8 cellular contexts compared by ENCODE assay signal in the genomic region with DNA sequence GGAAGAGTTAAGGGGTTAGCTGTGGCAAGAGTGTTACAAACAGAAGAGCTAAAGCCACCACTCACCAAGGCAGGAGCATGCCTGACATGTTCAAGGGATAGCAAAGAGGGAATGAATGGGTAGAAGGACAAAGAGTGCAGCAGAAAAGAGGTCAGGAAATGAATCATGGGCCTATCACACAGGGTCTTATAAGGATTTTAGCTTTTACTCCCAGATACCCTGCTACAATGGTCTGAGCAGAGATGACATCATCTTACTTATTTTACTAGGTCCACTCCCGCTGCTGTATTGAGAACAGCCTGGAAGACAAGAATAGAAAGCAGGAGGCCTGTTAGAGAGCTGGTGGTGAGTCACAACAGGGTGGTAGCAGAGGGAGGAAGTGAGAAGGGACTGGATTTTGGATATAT. TPM values are rescaled to one million over a fixed set of nuclear protein-coding genes. Genes with fewer than 3 reads are reported as not detected.
A peak's percentile ranks its signal among the peaks of the same experiment; 100 is the strongest.
DNase-seq lines count a peak whose midpoint lies in the region; ATAC-seq and TF ChIP-seq lines count a peak whose summit lies in the region.

No MANE protein-coding gene starts in this region.

- H3K36me3 ChIP-seq in HCT116 (ENCODE audit: control insufficient read depth in 1 of 2, insufficient read depth in 2 of 2, low read length in 2 of 2), result peaks cover 3 to 10% of the 10 kb centered on the region in 2 experiments; a peak in 2 of 4 replicates
- H3K36me3 ChIP-seq in Loucy (ENCODE audit: insufficient read depth, low read length), result peaks cover 41% of the 10 kb centered on the region

- H4K20me1 ChIP-seq in HCT116 (ENCODE audit: insufficient read depth) (no peaks in the 10 kb centered on the region), Loucy (ENCODE audit: insufficient read depth, low read length, poor library complexity, severe bottlenecking) (peaks cover 19% of the 10 kb centered on the region)

- H3K9ac ChIP-seq in HCT116 (ENCODE audit: low read length) (no peak overlapping the region), Loucy (ENCODE audit: low read depth, low read length, poor library complexity, severe bottlenecking) (peak overlapping the region; percentile 51)

- peak overlapping the region; percentile 29; the same call in 1 of the 2 replicates for H3K4me2 ChIP-seq in HCT116 (ENCODE audit: low read length)
- H3K4me2 ChIP-seq in Loucy (ENCODE audit: low read depth, low read length, poor library complexity, severe bottlenecking), result peak overlapping the region; percentile 75

- DNase-seq in HCT116 (ENCODE audit: low read depth, low spot score) (no peak), cardiac fibroblast (ENCODE audit: low read depth in 2 of 2) (peak; percentile 85 to 96), middle frontal gyrus (ENCODE audit: extremely low spot score, low spot score) (peak; percentile 43), DMS 273 treated with DMSO at 0.1 percent for 48 hours (lab: John Stamatoyannopoulos, UW) (no peak)
- no peak for DNase-seq in stimulated activated CD4-positive, alpha-beta T cell treated with anti-CD3 and anti-CD28 coated beads, Interleukin-4, amount 100 ng/mL, for 1 hour
- no peak for DNase-seq in activated effector memory CD4-positive, alpha-beta T cell treated with anti-CD3 and anti-CD28 coated beads, Interleukin-2, amount 50 U/mL, for 16 hours

- H3K9me3 ChIP-seq in HCT116 (ENCODE audit: control insufficient read depth in 1 of 2, insufficient read depth in 1 of 2, low read depth in 1 of 2, low read length in 2 of 2) (no peaks in the 10 kb centered on the region), Loucy (ENCODE audit: insufficient read depth, low read depth, low read length) (no peaks in the 10 kb centered on the region)

- CTCF ChIA-PET in HCT116 (lab: Charles Lee), result interaction anchor here (1.5 to 4.0 kb wide), 2 partner anchors 8 to 9 kb away, joined by 3 to 27 read pairs; no protein-coding TSS in a partner anchor

- H3K9me2 ChIP-seq in HCT116 (ENCODE audit: insufficient read depth) (no peaks in the 10 kb centered on the region), Loucy (replicated peaks; ENCODE audit: low read depth, low read length) (no peaks in the 10 kb centered on the region)

- no TSS peak for BruUV-seq in HCT116 (replicated peaks; lab: Mats Ljungman, UMichigan)

- H3K27me3 ChIP-seq in HCT116 (ENCODE audit: insufficient read depth, low read length) (no peaks in the 10 kb centered on the region), Loucy (ENCODE audit: insufficient read depth, low read length, poor library complexity, severe bottlenecking) (no peaks in the 10 kb centered on the region)

- TF ChIP-seq CTCF in HCT116 (IDR thresholded peaks at IDR 0.05 in 2 of 3, conservative IDR thresholded peaks at IDR 0.05 in 1 of 3; ENCODE audit: borderline replicate concordance in 1 of 3, insufficient read depth in 1 of 3, low read depth in 2 of 3, low read length in 2 of 3), result no peak
- no peak for TF ChIP-seq CTCF in Loucy (conservative IDR thresholded peaks at IDR 0.05; ENCODE audit: low read length)
- no peak for TF ChIP-seq CTCF in cardiac fibroblast (IDR thresholded peaks at IDR 0.05; ENCODE audit: low read depth, low read length)

- no peak for TF ChIP-seq RAD21 in HCT116 (IDR thresholded peaks at IDR 0.05; ENCODE audit: low read depth)

- H3K79me2 ChIP-seq in HCT116 (ENCODE audit: insufficient read depth, low read length) (peaks cover 11% of the 10 kb centered on the region; the same call in 1 of the 2 replicates), Loucy (ENCODE audit: insufficient read depth, low read length) (peaks cover 52% of the 10 kb centered on the region)

- intact Hi-C loops in HCT116 (cut with micrococcal nuclease), result no loop called here

- H2AFZ ChIP-seq in HCT116 (ENCODE audit: low read depth, low read length, poor library complexity, severe bottlenecking) (no peak overlapping the region), Loucy (ENCODE audit: low read length) (no peak overlapping the region)

- no peak overlapping the region for H3K4me3 ChIP-seq in HCT116 (replicated peaks in 1 of 2; ENCODE audit: low read depth in 1 of 2, low read length in 2 of 2)
- peak overlapping the region; percentile 58 for H3K4me3 ChIP-seq in Loucy (ENCODE audit: low read length, poor library complexity, severe bottlenecking)
- H3K4me3 ChIP-seq in cardiac fibroblast (replicated peaks in 1 of 2; ENCODE audit: low read depth in 2 of 2, low read length in 2 of 2), result no peak overlapping the region

- H3K4me1 ChIP-seq in HCT116 (ENCODE audit: control insufficient read depth in 1 of 2, insufficient read depth in 2 of 2, low read length in 2 of 2), result peaks cover 0 to 13% of the 10 kb centered on the region in 2 experiments; a peak in 2 of 4 replicates
- peaks cover 65% of the 10 kb centered on the region for H3K4me1 ChIP-seq in Loucy (ENCODE audit: insufficient read depth, low read length, poor library complexity, severe bottlenecking)

- TF ChIP-seq POLR2A in HCT116 (IDR thresholded peaks at IDR 0.05; ENCODE audit: borderline replicate concordance, extremely low read depth, insufficient read depth, insufficient read length), result no peak

- ATAC-seq in GM18499 (IDR thresholded peaks at IDR 0.05; ENCODE audit: insufficient read depth, unreplicated experiment) (peak; percentile 96), HCT116 (peak; percentile 52; the same call in 1 of the 2 replicates)

- POLR2A ChIA-PET in HCT116 (lab: Charles Lee), result no interaction called here

- H3K27ac ChIP-seq in HCT116 (ENCODE audit: low read depth, low read length), result no peak overlapping the region

- RAD21 ChIA-PET in HCT116 (lab: Charles Lee; ENCODE audit: low non-redundant PET in 1 of 2, low total read pairs in 2 of 2, uncharacterized antibody in 2 of 2, unreplicated experiment in 2 of 2), result no interaction called here

- peaks cover 13% of the 10 kb centered on the region; the same call in 1 of the 2 replicates for H3F3A ChIP-seq in Loucy (ENCODE audit: low read depth)

TF ChIP-seq in HCT116, 20 proteins besides CTCF, POLR2A, EP300 and RAD21:
- TF ChIP-seq ZNF274 (IDR thresholded peaks at IDR 0.05; ENCODE audit: low read depth, low read length) (no peak), EZH2phosphoT487 (IDR thresholded peaks at IDR 0.05; ENCODE audit: borderline replicate concordance) (no peak), SP1 (IDR thresholded peaks at IDR 0.05; ENCODE audit: low read depth) (no peak), JUND (IDR thresholded peaks at IDR 0.05) (no peak; the same call in 1 of the 2 replicates), FOSL1 (IDR thresholded peaks at IDR 0.05; ENCODE audit: low read depth) (peak; percentile 27; the same call in 1 of the 2 replicates)
- TF ChIP-seq, protein P1, sequence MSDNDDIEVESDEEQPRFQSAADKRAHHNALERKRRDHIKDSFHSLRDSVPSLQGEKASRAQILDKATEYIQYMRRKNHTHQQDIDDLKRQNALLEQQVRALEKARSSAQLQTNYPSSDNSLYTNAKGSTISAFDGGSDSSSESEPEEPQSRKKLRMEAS (IDR thresholded peaks at IDR 0.05), result no peak

RNA-seq across cellular contexts. Expression of a gene that starts 9.8 kb away (rescaled TPM):
- total RNA-seq in HCT116 (2021; ENCODE audit: unreplicated experiment), result 9.3 TPM
- 4.5 and 4.6 TPM in 2 replicates for polyA plus RNA-seq in HCT116 (2012)

Comparison
In these comparisons a context has a peak if more than half of its experiments do, and no peak if none do; other contexts are left out.
1. DNase-seq: peak in cardiac fibroblast (2 of 2) and middle frontal gyrus (single experiment); none in HCT116 (single experiment), stimulated activated CD4-positive, alpha-beta T cell treated with anti-CD3 and anti-CD28 coated beads, Interleukin-4, amount 100 ng/mL, for 1 hour (single experiment), DMS 273 treated with DMSO at 0.1 percent for 48 hours (single experiment) and activated effector memory CD4-positive, alpha-beta T cell treated with anti-CD3 and anti-CD28 coated beads, Interleukin-2, amount 50 U/mL, for 16 hours (single experiment).